Comparison of ENCODE assay signal across 8 cellular contexts in genomic region chr2:64327510-64328414, GRCh38.
DNase-seq lines count a peak whose midpoint lies in the region; ATAC-seq and TF ChIP-seq lines count a peak whose summit lies in the region.

No MANE protein-coding gene starts in this region.

- H3K9me2 ChIP-seq in Loucy (replicated peaks; ENCODE audit: low read depth, low read length), result no peaks in the 10 kb centered on the region

- DNase-seq in G401 (ENCODE audit: low spot score), result peak; percentile 86
- peak; percentile 46 for DNase-seq in activated CD4-positive, alpha-beta T cell treated with anti-CD3 and anti-CD28 coated beads for 1 hour
- DNase-seq in medulla oblongata (ENCODE audit: extremely low spot score), result peak; percentile 91
- DNase-seq in stimulated activated CD8-positive, alpha-beta memory T cell treated with anti-CD3 and anti-CD28 coated beads, Interleukin-4, amount 100 ng/mL, for 48 hours, result peak; percentile 68

- H3K4me1 ChIP-seq in Loucy (ENCODE audit: insufficient read depth, low read length, poor library complexity, severe bottlenecking), result peaks cover 13% of the 10 kb centered on the region

- no peaks in the 10 kb centered on the region for H3K9me3 ChIP-seq in Loucy (ENCODE audit: insufficient read depth, low read depth, low read length)

- no peak for ATAC-seq in HG03457 (IDR thresholded peaks at IDR 0.05; ENCODE audit: unreplicated experiment)
- no peak for ATAC-seq in GM18502 (IDR thresholded peaks at IDR 0.05; ENCODE audit: poor library complexity, unreplicated experiment)

- no peaks in the 10 kb centered on the region for H3F3A ChIP-seq in Loucy (ENCODE audit: low read depth)

- no peaks in the 10 kb centered on the region for H3K36me3 ChIP-seq in Loucy (ENCODE audit: insufficient read depth, low read length)

- peak; percentile 65 for TF ChIP-seq CTCF in Loucy (conservative IDR thresholded peaks at IDR 0.05; ENCODE audit: low read length)

- H3K27me3 ChIP-seq in Loucy (ENCODE audit: insufficient read depth, low read length, poor library complexity, severe bottlenecking), result no peaks in the 10 kb centered on the region

- no peaks in the 10 kb centered on the region for H3K79me2 ChIP-seq in Loucy (ENCODE audit: insufficient read depth, low read length)

- peak overlapping the region; percentile 33 for H3K4me2 ChIP-seq in Loucy (ENCODE audit: low read depth, low read length, poor library complexity, severe bottlenecking)

- H2AFZ ChIP-seq in Loucy (ENCODE audit: low read length), result peak overlapping the region; percentile 84

- no peak overlapping the region for H3K9ac ChIP-seq in Loucy (ENCODE audit: low read depth, low read length, poor library complexity, severe bottlenecking)

- no peak overlapping the region for H3K4me3 ChIP-seq in Loucy (ENCODE audit: low read length, poor library complexity, severe bottlenecking)

- H4K20me1 ChIP-seq in Loucy (ENCODE audit: insufficient read depth, low read length, poor library complexity, severe bottlenecking), result no peaks in the 10 kb centered on the region

- in situ Hi-C loops in G401 (cut with HindIII; ENCODE audit: low sequenced_read_pairs), result no loop called here

- H3K27ac ChIP-seq in cingulate gyrus (ENCODE audit: low read depth, low read length), result peak overlapping the region; percentile 57
